In the genomic region with DNA sequence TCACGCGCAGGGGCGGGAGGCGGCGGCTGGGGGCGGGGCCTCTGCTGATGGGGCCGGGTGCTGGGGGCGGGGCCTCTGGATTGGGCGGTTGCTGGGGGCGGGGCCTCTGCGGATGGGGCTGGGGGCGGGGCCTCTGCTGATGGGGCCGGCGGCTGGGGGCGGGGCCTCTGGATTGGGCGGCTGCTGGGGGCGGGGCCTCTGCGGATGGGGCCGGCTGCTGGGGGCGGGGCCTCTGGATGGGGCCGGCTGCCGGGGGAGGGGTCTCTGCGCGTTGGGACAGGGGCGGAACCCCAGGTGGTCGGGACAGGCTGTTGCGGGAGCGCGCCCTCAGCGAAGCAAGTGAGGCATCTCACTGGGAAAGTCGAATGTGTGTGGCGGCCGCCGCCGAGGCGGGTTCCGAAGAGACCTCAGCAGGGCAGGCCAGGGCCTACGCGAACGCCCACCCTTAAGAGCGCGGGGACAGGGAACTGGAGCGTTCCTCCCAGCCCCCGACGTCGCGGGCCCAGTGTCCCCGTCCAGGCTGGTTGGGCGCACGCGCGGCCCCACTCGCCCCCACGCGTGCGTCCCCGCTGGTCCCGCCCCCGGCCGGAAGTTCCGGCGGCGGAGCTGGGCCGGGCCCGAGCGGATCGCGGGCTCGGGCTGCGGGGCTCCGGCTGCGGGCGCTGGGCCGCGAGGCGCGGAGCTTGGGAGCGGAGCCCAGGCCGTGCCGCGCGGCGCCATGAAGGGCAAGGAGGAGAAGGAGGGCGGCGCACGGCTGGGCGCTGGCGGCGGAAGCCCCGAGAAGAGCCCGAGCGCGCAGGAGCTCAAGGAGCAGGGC, we compare ENCODE assay signal across 8 cellular contexts. TPM values are rescaled to one million over a fixed set of nuclear protein-coding genes. Genes with fewer than 3 reads are reported as not detected.
DNase-seq lines count a peak whose midpoint lies in the region; ATAC-seq and TF ChIP-seq lines count a peak whose summit lies in the region.

A gene (plus strand): TSS at position 603 of the 817 bp plus-strand sequence. CDS start 116 bp downstream, at position 719.

- POLR2A ChIA-PET in BJ (lab: Charles Lee): interaction anchor here (0.9 kb wide), 1 partner anchor 46 kb away, joined by 14 read pairs; no protein-coding TSS in a partner anchor

- H3K9me2 ChIP-seq in neural cell (ENCODE audit: insufficient read depth, low read length): no peaks in the 10 kb centered on the region

- TF ChIP-seq RAD21 in neural cell (conservative IDR thresholded peaks at IDR 0.05): peak; percentile 22

- CTCF ChIA-PET in BJ (lab: Yijun Ruan, JAX): interaction anchor here (0.6 to 4.5 kb wide), 4 partner anchors 10 to 61 kb away, joined by 3 to 20 read pairs (median 5); a partner anchor contains a TSS

- H3K27me3 ChIP-seq in BJ (ENCODE audit: control insufficient read depth, insufficient read depth, low read length) (no peaks in the 10 kb centered on the region), neural cell (ENCODE audit: insufficient read depth, low read depth, low read length) (peaks cover 3% of the 10 kb centered on the region)

- H3K9ac ChIP-seq in neural cell (ENCODE audit: low read length): peak within 1 kb of the TSS; percentile 74

- H3K79me2 ChIP-seq in neural cell (replicated peaks; ENCODE audit: insufficient read depth, low read length): peaks cover 20% of the 10 kb centered on the region

- H4K20me1 ChIP-seq in neural cell (ENCODE audit: insufficient read depth): peaks cover 6% of the 10 kb centered on the region

- peak; percentile 33 for TF ChIP-seq EP300 in neural cell (conservative IDR thresholded peaks at IDR 0.05; ENCODE audit: poor library complexity, severe bottlenecking)

- peak within 1 kb of the TSS; percentile 93 for H3K4me2 ChIP-seq in neural cell (ENCODE audit: low read length)

- TF ChIP-seq CTCF in BJ (IDR thresholded peaks at IDR 0.05; ENCODE audit: insufficient read depth, low read depth, low read length) (no peak), fibroblast of villous mesenchyme (IDR thresholded peaks at IDR 0.05; ENCODE audit: insufficient read depth, low read depth, low read length) (no peak), neural cell (IDR thresholded peaks at IDR 0.05; ENCODE audit: poor library complexity, severe bottlenecking) (no peak)

- DNase-seq in BJ (ENCODE audit: low read depth) (peak; percentile 23), activated gamma-delta T cell (lab: John Stamatoyannopoulos, UW) (peak; percentile 87), fibroblast of villous mesenchyme (ENCODE audit: low read depth) (peak; percentile 93)
- DNase-seq in Jurkat, Clone E6-1 (ENCODE audit: low read depth, low spot score): peak; percentile 60
- peak; percentile 92 for DNase-seq in stimulated activated naive CD8-positive, alpha-beta T cell treated with anti-CD3 and anti-CD28 coated beads, Interleukin-15, Interleukin-2, amounts not matched to agents 100 U/mL and 50 U/mL, for 24 hours

- H3F3A ChIP-seq in neural cell (ENCODE audit: insufficient read depth, low read length, poor library complexity, severe bottlenecking): no peaks in the 10 kb centered on the region

- peak; percentile 84 for TF ChIP-seq POLR2A in Raji (IDR thresholded peaks at IDR 0.05; ENCODE audit: insufficient read depth, low read depth, low read length)

- peak; percentile 47 for ATAC-seq in GM19397 (IDR thresholded peaks at IDR 0.05; ENCODE audit: unreplicated experiment)
- peak; percentile 42 for ATAC-seq in stimulated activated naive CD8-positive, alpha-beta T cell treated with anti-CD3 and anti-CD28 coated beads, Interleukin-15, Interleukin-2, amounts not matched to agents 100 U/mL and 50 U/mL, for 24 hours

- no peaks in the 10 kb centered on the region for H3K9me3 ChIP-seq in neural cell (ENCODE audit: low read length)

- peaks cover 19% of the 10 kb centered on the region for H3K36me3 ChIP-seq in BJ (ENCODE audit: control insufficient read depth, insufficient read depth, low read length)
- H3K36me3 ChIP-seq in neural cell (ENCODE audit: insufficient read depth, low read length): no peaks in the 10 kb centered on the region

- no peak within 1 kb of the TSS for H2AFZ ChIP-seq in neural cell (ENCODE audit: low read depth, low read length)

- H3K27ac ChIP-seq in neural cell (ENCODE audit: low read length): peak within 1 kb of the TSS; percentile 56

- H3K4me3 ChIP-seq in BJ (ENCODE audit: low read depth, low read length): peak within 1 kb of the TSS; percentile 69
- H3K4me3 ChIP-seq in Jurkat, Clone E6-1 (ENCODE audit: low read length): peak within 1 kb of the TSS; percentile 59
- H3K4me3 ChIP-seq in fibroblast of villous mesenchyme (ENCODE audit: low read depth, low read length): peak within 1 kb of the TSS; percentile 79
- H3K4me3 ChIP-seq in neural cell (ENCODE audit: low read length): peak within 1 kb of the TSS; percentile 70

TF ChIP-seq in neural cell, 6 proteins besides CTCF, POLR2A, EP300 and RAD21:
- TF ChIP-seq, protein P1, sequence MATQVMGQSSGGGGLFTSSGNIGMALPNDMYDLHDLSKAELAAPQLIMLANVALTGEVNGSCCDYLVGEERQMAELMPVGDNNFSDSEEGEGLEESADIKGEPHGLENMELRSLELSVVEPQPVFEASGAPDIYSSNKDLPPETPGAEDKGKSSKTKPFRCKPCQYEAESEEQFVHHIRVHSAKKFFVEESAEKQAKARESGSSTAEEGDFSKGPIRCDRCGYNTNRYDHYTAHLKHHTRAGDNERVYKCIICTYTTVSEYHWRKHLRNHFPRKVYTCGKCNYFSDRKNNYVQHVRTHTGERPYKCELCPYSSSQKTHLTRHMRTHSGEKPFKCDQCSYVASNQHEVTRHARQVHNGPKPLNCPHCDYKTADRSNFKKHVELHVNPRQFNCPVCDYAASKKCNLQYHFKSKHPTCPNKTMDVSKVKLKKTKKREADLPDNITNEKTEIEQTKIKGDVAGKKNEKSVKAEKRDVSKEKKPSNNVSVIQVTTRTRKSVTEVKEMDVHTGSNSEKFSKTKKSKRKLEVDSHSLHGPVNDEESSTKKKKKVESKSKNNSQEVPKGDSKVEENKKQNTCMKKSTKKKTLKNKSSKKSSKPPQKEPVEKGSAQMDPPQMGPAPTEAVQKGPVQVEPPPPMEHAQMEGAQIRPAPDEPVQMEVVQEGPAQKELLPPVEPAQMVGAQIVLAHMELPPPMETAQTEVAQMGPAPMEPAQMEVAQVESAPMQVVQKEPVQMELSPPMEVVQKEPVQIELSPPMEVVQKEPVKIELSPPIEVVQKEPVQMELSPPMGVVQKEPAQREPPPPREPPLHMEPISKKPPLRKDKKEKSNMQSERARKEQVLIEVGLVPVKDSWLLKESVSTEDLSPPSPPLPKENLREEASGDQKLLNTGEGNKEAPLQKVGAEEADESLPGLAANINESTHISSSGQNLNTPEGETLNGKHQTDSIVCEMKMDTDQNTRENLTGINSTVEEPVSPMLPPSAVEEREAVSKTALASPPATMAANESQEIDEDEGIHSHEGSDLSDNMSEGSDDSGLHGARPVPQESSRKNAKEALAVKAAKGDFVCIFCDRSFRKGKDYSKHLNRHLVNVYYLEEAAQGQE (IDR thresholded peaks at IDR 0.05; ENCODE audit: borderline replicate concordance): no peak
- peak; percentile 83 for TF ChIP-seq MXI1 (conservative IDR thresholded peaks at IDR 0.05; ENCODE audit: poor library complexity, severe bottlenecking)
- TF ChIP-seq POLR2AphosphoS5 (IDR thresholded peaks at IDR 0.05): peak; percentile 59

RNA-seq across cellular contexts. Expression of the gene that starts here (rescaled TPM):
- polyA plus RNA-seq in BJ (2011; rRNA removed) (75.9 and 148 TPM in 2 replicates), neural cell (120 and 151 TPM in 2 replicates)
- polyA minus RNA-seq in BJ (2011; rRNA and poly(A)+ RNA removed): 26.5 and 29.5 TPM in 2 replicates
- 150 TPM for polyA plus RNA-seq in Jurkat, Clone E6-1 (2012; ENCODE audit: insufficient read depth, insufficient read length)
- 100 and 113 TPM in 2 replicates for total RNA-seq in fibroblast of villous mesenchyme
- 60.4 and 67.1 TPM in 2 replicates for polyA minus RNA-seq in neural cell

Comparison
In these comparisons a context has a peak if more than half of its experiments do, and no peak if none do; other contexts are left out.
1. Peak in every context shown above with its lines: DNase-seq, ATAC-seq, H3K4me3 ChIP-seq and H3K27ac ChIP-seq.
2. DNase-seq: peak in every context shown above with its lines; median percentile 93 in fibroblast of villous mesenchyme; 92 in stimulated activated naive CD8-positive, alpha-beta T cell treated with anti-CD3 and anti-CD28 coated beads, Interleukin-15, Interleukin-2, amounts not matched to agents 100 U/mL and 50 U/mL, for 24 hours; 87 in activated gamma-delta T cell; 60 in Jurkat, Clone E6-1; 23 in BJ.